ENCODE assay signal across 15 cellular contexts in the genomic region with DNA sequence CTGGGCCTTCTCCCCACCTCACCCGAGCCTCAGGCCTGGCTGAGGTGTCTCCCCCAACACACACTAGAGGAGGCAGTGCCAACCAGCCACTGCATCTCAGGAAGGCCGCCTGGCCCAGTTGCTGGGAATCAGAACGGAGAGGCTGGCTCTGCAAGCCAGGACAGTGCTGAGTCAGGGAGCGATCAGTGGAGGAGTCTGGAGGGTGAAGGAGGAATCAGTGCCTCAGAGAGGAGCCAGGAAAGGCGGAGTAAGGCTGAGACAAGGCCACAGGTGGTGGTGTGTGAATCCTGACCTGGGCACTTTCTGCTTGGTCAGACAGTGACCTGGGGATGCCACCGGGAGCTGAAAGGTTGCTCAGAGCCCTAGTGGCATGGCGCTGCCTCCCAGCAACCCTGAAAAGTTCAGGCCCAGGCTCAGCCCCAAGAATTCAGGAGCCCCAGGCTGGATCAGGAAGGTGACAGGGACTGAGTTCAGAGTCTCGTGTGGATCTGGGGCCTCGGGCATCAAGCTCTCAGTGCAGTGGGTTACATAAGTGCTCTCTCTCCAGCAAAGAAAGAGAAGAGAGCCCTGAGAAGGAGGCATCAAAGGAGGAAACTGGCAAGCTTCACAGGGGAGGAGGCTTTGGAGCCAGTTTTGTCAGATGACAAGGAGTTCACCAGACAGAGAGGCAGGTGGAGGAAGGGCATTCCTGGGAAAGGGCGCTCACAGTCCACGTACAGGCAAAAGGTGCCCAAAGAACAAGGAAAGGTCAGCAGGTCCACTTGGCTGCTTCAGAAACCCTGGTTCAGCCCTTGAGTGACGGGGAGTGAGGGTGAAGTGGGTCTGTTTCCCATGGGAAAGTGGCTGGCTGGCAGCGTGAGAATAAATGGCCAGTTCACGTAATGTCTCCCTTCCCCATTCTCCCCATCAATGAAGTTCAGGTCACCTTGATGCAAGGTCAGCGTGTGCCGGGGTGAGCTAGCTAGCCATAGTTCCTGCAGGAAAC.
DNase-seq lines count a peak whose midpoint lies in the region; ATAC-seq, FAIRE-seq and TF ChIP-seq lines count a peak whose summit lies in the region.
"Had no signal": no experiment of that assay in that cellular context is flagged by ENCODE, and none has a peak within 500 bp of the region (broad histone marks: within the 10 kb centered on the region; RNA-seq: fewer than 3 reads in every experiment).

No MANE protein-coding gene starts in this region.

- peaks cover 9% of the 10 kb centered on the region for H3K4me1 Mint-ChIP-seq in activated CD4-positive, alpha-beta T cell treated with anti-CD3 and anti-CD28 coated beads, Interleukin-2, amount 10 ng/mL, durations not matched to agents 24 days and 14 days
- H3K4me1 Mint-ChIP-seq in stimulated activated naive B cell treated with anti-CD40 and anti-IgM and Interleukin-4, amounts not matched to agents 10 μg/mL and 1 μg/mL and 100 μg/mL, for 72 hours: peaks cover 20 to 38% of the 10 kb centered on the region in 2 donors

- no peaks in the 10 kb centered on the region for H3K36me3 Mint-ChIP-seq in activated CD4-positive, alpha-beta T cell treated with anti-CD3 and anti-CD28 coated beads, Interleukin-2, amount 10 ng/mL, durations not matched to agents 24 days and 14 days (ENCODE audit: low read depth)
- H3K36me3 Mint-ChIP-seq in stimulated activated naive B cell treated with anti-CD40 and anti-IgM and Interleukin-4, amounts not matched to agents 10 μg/mL and 1 μg/mL and 100 μg/mL, for 72 hours: peaks cover 0 to 2% of the 10 kb centered on the region in 2 donors
- H3K36me3 Mint-ChIP-seq: activated naive CD8-positive, alpha-beta T cell treated with anti-CD3 and anti-CD28 coated beads, Interleukin-2, amount 10 ng/mL, durations not matched to agents 7 days and 5 days had no signal

- no peak for DNase-seq in activated CD4-positive, alpha-beta T cell treated with anti-CD3 and anti-CD28 coated beads, Interleukin-2, amount 10 ng/mL, durations not matched to agents 24 days and 14 days
- no peak for DNase-seq in activated CD4-positive, alpha-beta T cell treated with anti-CD3 and anti-CD28 coated beads for 4 hours
- DNase-seq in astrocyte of the hippocampus (ENCODE audit: low read depth, low spot score) (peak; percentile 38), left lobe of liver (ENCODE audit: low spot score) (no peak), T-helper 9 cell (no peak), GM12891 (ENCODE audit: insufficient read length, low spot score) (no peak), DMS 273 (lab: John Stamatoyannopoulos, UW; ENCODE audit: unreplicated experiment) (no peak)
- no peak for DNase-seq in stimulated activated naive B cell treated with anti-CD40 and anti-IgM and Interleukin-4, amounts not matched to agents 10 μg/mL and 1 μg/mL and 100 μg/mL, for 72 hours
- DNase-seq: activated CD4-positive, alpha-beta T cell treated with anti-CD3 and anti-CD28 coated beads, Interleukin-2, amount 50 U/mL, for 1 hour; activated naive CD8-positive, alpha-beta T cell treated with anti-CD3 and anti-CD28 coated beads, Interleukin-2, amount 10 ng/mL, durations not matched to agents 7 days and 5 days; KBM-7; NCI-H2171; posterior cingulate gyrus; Right ventricle myocardium superior had no signal

- H3K27me3 Mint-ChIP-seq in activated CD4-positive, alpha-beta T cell treated with anti-CD3 and anti-CD28 coated beads, Interleukin-2, amount 10 ng/mL, durations not matched to agents 24 days and 14 days: peaks cover under 1% of the 10 kb centered on the region
- H3K27me3 Mint-ChIP-seq in stimulated activated naive B cell treated with anti-CD40 and anti-IgM and Interleukin-4, amounts not matched to agents 10 μg/mL and 1 μg/mL and 100 μg/mL, for 72 hours: no peaks in the 10 kb centered on the region

- ATAC-seq in left lobe of liver: peak; percentile 18
- no peak for ATAC-seq in stimulated activated naive B cell treated with anti-CD40 and anti-IgM and Interleukin-4, amounts not matched to agents 10 μg/mL and 1 μg/mL and 100 μg/mL, for 72 hours (replicated peaks)

- peaks cover 2% of the 10 kb centered on the region for H3K9me3 Mint-ChIP-seq in activated CD4-positive, alpha-beta T cell treated with anti-CD3 and anti-CD28 coated beads, Interleukin-2, amount 10 ng/mL, durations not matched to agents 24 days and 14 days
- no peaks in the 10 kb centered on the region for H3K9me3 Mint-ChIP-seq in stimulated activated naive B cell treated with anti-CD40 and anti-IgM and Interleukin-4, amounts not matched to agents 10 μg/mL and 1 μg/mL and 100 μg/mL, for 72 hours
- H3K9me3 Mint-ChIP-seq: activated naive CD8-positive, alpha-beta T cell treated with anti-CD3 and anti-CD28 coated beads, Interleukin-2, amount 10 ng/mL, durations not matched to agents 7 days and 5 days had no signal

- peak overlapping the region; percentile 8 for H3K27ac Mint-ChIP-seq in activated CD4-positive, alpha-beta T cell treated with anti-CD3 and anti-CD28 coated beads, Interleukin-2, amount 10 ng/mL, durations not matched to agents 24 days and 14 days
- H3K27ac Mint-ChIP-seq in stimulated activated naive B cell treated with anti-CD40 and anti-IgM and Interleukin-4, amounts not matched to agents 10 μg/mL and 1 μg/mL and 100 μg/mL, for 72 hours: peak overlapping the region; percentile 83
- H3K27ac Mint-ChIP-seq: activated naive CD8-positive, alpha-beta T cell treated with anti-CD3 and anti-CD28 coated beads, Interleukin-2, amount 10 ng/mL, durations not matched to agents 7 days and 5 days had no signal

- no peak for TF ChIP-seq POLR2A in GM12891 (IDR thresholded peaks at IDR 0.05; ENCODE audit: low read depth, low read length)

- FAIRE-seq in GM12891 (lab: Jason Lieb, UNC): no peak
- FAIRE-seq: GM18507 had no signal

- intact Hi-C loops in activated CD4-positive, alpha-beta T cell treated with anti-CD3 and anti-CD28 coated beads, Interleukin-2, amount 10 ng/mL, durations not matched to agents 24 days and 14 days (cut with micrococcal nuclease): no loop called here

- H3K4me3 Mint-ChIP-seq in activated CD4-positive, alpha-beta T cell treated with anti-CD3 and anti-CD28 coated beads, Interleukin-2, amount 10 ng/mL, durations not matched to agents 24 days and 14 days: no peak overlapping the region
- no peak overlapping the region for H3K4me3 Mint-ChIP-seq in stimulated activated naive B cell treated with anti-CD40 and anti-IgM and Interleukin-4, amounts not matched to agents 10 μg/mL and 1 μg/mL and 100 μg/mL, for 72 hours
- H3K4me3 Mint-ChIP-seq: activated naive CD8-positive, alpha-beta T cell treated with anti-CD3 and anti-CD28 coated beads, Interleukin-2, amount 10 ng/mL, durations not matched to agents 7 days and 5 days had no signal

TF ChIP-seq in GM12891, 5 proteins besides CTCF, POLR2A, EP300 and RAD21:
- TF ChIP-seq SPI1 (IDR thresholded peaks at IDR 0.05; ENCODE audit: low read depth, low read length) (no peak), POU2F2 (IDR thresholded peaks at IDR 0.05; ENCODE audit: low read depth, low read length) (no peak), TAF1 (IDR thresholded peaks at IDR 0.05; ENCODE audit: low read depth, low read length) (no peak), POLR2AphosphoS5 (IDR thresholded peaks at IDR 0.05; ENCODE audit: low read depth, low read length) (no peak), PAX5 (IDR thresholded peaks at IDR 0.05; ENCODE audit: insufficient read depth, low read length, severe bottlenecking) (no peak)
